In the genomic region with DNA sequence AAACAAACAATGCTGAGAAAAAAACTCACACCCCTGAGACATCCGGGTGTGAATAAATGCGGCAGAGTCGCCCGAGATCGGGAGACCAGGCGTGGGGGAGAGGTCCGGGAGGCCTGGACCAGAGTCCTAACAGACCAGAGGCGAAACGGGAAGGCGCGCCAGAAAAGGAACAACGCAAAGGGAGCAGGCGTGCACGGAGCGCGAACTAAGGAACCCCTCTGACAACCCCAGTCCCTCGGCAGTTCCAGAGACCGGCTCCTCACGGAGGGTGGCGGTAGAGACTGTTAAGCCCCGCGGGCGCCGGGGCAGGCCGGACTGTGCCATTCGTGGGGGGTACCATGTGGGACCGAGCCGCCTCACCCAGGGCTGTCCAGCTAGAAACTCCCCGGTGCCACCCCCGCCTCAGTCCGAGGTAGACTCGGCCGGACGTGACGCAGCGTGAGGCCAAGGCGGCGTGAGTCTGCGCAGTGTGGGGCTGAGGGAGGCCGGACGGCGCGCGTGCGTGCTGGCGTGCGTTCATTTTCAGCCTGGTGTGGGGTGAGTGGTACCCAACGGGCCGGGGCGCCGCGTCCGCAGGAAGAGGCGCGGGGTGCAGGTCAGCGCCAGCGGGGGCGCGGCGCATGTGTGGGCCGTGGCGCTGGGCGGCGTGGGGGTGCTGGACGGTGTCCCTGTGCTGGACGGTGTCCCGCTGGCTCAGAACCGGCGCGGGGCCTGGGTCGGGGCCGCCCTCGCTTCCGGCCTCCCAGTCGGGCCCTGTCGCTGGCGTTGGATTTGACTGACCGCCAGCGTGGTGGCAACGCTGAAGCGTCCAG, we compare ENCODE assay signal across 8 cellular contexts. TPM values are rescaled to one million over a fixed set of nuclear protein-coding genes. Genes with fewer than 3 reads are reported as not detected.
DNase-seq lines count a peak whose midpoint lies in the region; FAIRE-seq and TF ChIP-seq lines count a peak whose summit lies in the region.

Gene PARK7 (plus strand): TSS at position 513 of the 812 bp plus-strand sequence. CDS start 1,075 bp downstream, outside the sequence.

- no peaks in the 10 kb centered on the region for H3K9me3 ChIP-seq in H9 (ENCODE audit: control insufficient read depth, low read depth, low read length)

- peaks cover 29 to 46% (median 36%) of the 10 kb centered on the region in 3 experiments for H3K36me3 Mint-ChIP-seq in H9 (ENCODE audit: insufficient read depth in 1 of 3, low read depth in 3 of 3)
- H3K36me3 Mint-ChIP-seq in nephron (ENCODE audit: low read depth), result peaks cover 29% of the 10 kb centered on the region
- H3K36me3 Mint-ChIP-seq in stimulated activated naive CD8-positive, alpha-beta T cell treated with anti-CD3 and anti-CD28 coated beads, Interleukin-15, Interleukin-2, amounts not matched to agents 100 ng/mL and 50 ng/mL, for 24 hours (ENCODE audit: low read depth), result peaks cover 60% of the 10 kb centered on the region

- H2AFZ ChIP-seq in H9 (ENCODE audit: low read length), result peak within 1 kb of the TSS; percentile 46

- H3K27ac ChIP-seq in H9 (ENCODE audit: insufficient read length, low read depth, low read length), result no peak within 1 kb of the TSS

- peak; percentile 88 for FAIRE-seq in G401.6 (lab: Jason Lieb, UNC)

- H3K27ac Mint-ChIP-seq in H9 (peak within 1 kb of the TSS; percentile 95 to 96 (median 96)), nephron (peak within 1 kb of the TSS; percentile 90 to 99 (median 97))
- peak within 1 kb of the TSS; percentile 98 for H3K27ac Mint-ChIP-seq in stimulated activated naive CD8-positive, alpha-beta T cell treated with anti-CD3 and anti-CD28 coated beads, Interleukin-15, Interleukin-2, amounts not matched to agents 100 ng/mL and 50 ng/mL, for 24 hours

- no peak within 1 kb of the TSS for H2BK15ac ChIP-seq in H9 (ENCODE audit: low read depth, low read length)

- H4K8ac ChIP-seq in H9 (replicated peaks; ENCODE audit: insufficient read length, low read depth, low read length), result no peak within 1 kb of the TSS

- H3T11ph ChIP-seq in H9 (ENCODE audit: low read length), result no peak within 1 kb of the TSS

- H3K14ac ChIP-seq in H9 (ENCODE audit: insufficient read depth, low read length), result peak within 1 kb of the TSS; percentile 94; the same call in 1 of the 2 replicates

- H2BK5ac ChIP-seq in H9 (ENCODE audit: insufficient read length, low read length), result no peak within 1 kb of the TSS

- H3K27me3 ChIP-seq in H9 (ENCODE audit: insufficient read depth, low read length), result no peaks in the 10 kb centered on the region

- no peak within 1 kb of the TSS for H3K23ac ChIP-seq in H9 (ENCODE audit: insufficient read length, low read depth, low read length)

- H3K4me1 Mint-ChIP-seq in H9 (peaks cover 15 to 20% of the 10 kb centered on the region in 2 experiments), nephron (peaks cover 12% of the 10 kb centered on the region)
- peaks cover 79% of the 10 kb centered on the region for H3K4me1 Mint-ChIP-seq in stimulated activated naive CD8-positive, alpha-beta T cell treated with anti-CD3 and anti-CD28 coated beads, Interleukin-15, Interleukin-2, amounts not matched to agents 100 ng/mL and 50 ng/mL, for 24 hours (ENCODE audit: low read depth)

- peak within 1 kb of the TSS; percentile 96 for H3K4me3 ChIP-seq in fibroblast of pulmonary artery (replicated peaks; ENCODE audit: low read depth, low read length)

- peaks cover 2% of the 10 kb centered on the region for H3K23me2 ChIP-seq in H9 (ENCODE audit: insufficient read length, low read depth, low read length, poor library complexity, severe bottlenecking)

- H3K4me2 ChIP-seq in H9 (ENCODE audit: insufficient read depth, insufficient read length, low read length), result peak within 1 kb of the TSS; percentile 96

- H3K56ac ChIP-seq in H9 (ENCODE audit: insufficient read length, low read depth, low read length), result no peak within 1 kb of the TSS

- H3K27me3 Mint-ChIP-seq in H9 (ENCODE audit: low read depth), result no peaks in the 10 kb centered on the region; the same call in 1 of the 2 replicates
- H3K27me3 Mint-ChIP-seq in nephron (ENCODE audit: low read depth), result no peaks in the 10 kb centered on the region
- H3K27me3 Mint-ChIP-seq in stimulated activated naive CD8-positive, alpha-beta T cell treated with anti-CD3 and anti-CD28 coated beads, Interleukin-15, Interleukin-2, amounts not matched to agents 100 ng/mL and 50 ng/mL, for 24 hours, result no peaks in the 10 kb centered on the region

- H3K79me2 ChIP-seq in H9 (ENCODE audit: insufficient read depth, low read length), result peaks cover 3% of the 10 kb centered on the region; the same call in 1 of the 2 replicates

- H3K4me3 Mint-ChIP-seq in H9 (peak within 1 kb of the TSS; percentile 97), nephron (peak within 1 kb of the TSS; percentile 98 to 100 (median 99))
- H3K4me3 Mint-ChIP-seq in stimulated activated naive CD8-positive, alpha-beta T cell treated with anti-CD3 and anti-CD28 coated beads, Interleukin-15, Interleukin-2, amounts not matched to agents 100 ng/mL and 50 ng/mL, for 24 hours, result peak within 1 kb of the TSS; percentile 99

- H3K4me1 ChIP-seq in H9 (ENCODE audit: insufficient read depth, low read length), result no peaks in the 10 kb centered on the region

- DNase-seq in H9 (peak; percentile 99), M059J (ENCODE audit: low read depth) (peak; percentile 99), SHP77 (lab: John Stamatoyannopoulos, UW) (peak; percentile 96 to 97), fibroblast of pulmonary artery (ENCODE audit: low read depth) (peak; percentile 99)
- DNase-seq in activated effector memory CD4-positive, alpha-beta T cell treated with Interleukin-2 at 50 U/mL for 16 hours, result peak; percentile 100

- no CpG with 5 or more reads among the region's 81 CpGs for WGBS in H9 (ENCODE audit: extremely low coverage, insufficient read length, low lambda C conversion rate)

- no peak within 1 kb of the TSS for H4K5ac ChIP-seq in H9 (ENCODE audit: insufficient read length, low read depth, low read length)

- H3K79me1 ChIP-seq in H9 (ENCODE audit: insufficient read depth, low read depth, low read length, poor library complexity, severe bottlenecking), result peaks cover 2% of the 10 kb centered on the region

- no peak within 1 kb of the TSS for H3K4ac ChIP-seq in H9 (ENCODE audit: low read depth, low read length)

- H2AK5ac ChIP-seq in H9 (ENCODE audit: insufficient read length, low read length), result no peak within 1 kb of the TSS

- no peak within 1 kb of the TSS for H2BK12ac ChIP-seq in H9 (ENCODE audit: insufficient read length, low read depth, low read length)

- H2BK20ac ChIP-seq in H9 (ENCODE audit: low read depth, low read length, poor library complexity, severe bottlenecking), result no peak within 1 kb of the TSS

- H4K91ac ChIP-seq in H9 (ENCODE audit: insufficient read length, low read depth, low read length), result no peak within 1 kb of the TSS

- no peak within 1 kb of the TSS for H2BK120ac ChIP-seq in H9 (ENCODE audit: low read depth, low read length, poor library complexity, severe bottlenecking)

- H3K9ac ChIP-seq in H9 (ENCODE audit: extremely low read depth, insufficient read length, low read length), result peak within 1 kb of the TSS; percentile 89

- H4K20me1 ChIP-seq in H9 (ENCODE audit: control insufficient read depth, insufficient read depth, insufficient read length), result no peaks in the 10 kb centered on the region

- TF ChIP-seq CTCF in H9 (conservative IDR thresholded peaks at IDR 0.05), result peak; percentile 47; the same call in 2 of the 3 replicates
- TF ChIP-seq CTCF in fibroblast of pulmonary artery (IDR thresholded peaks at IDR 0.05; ENCODE audit: low read length, missing control alignments), result peak; percentile 55
- peak; percentile 37 to 52 (median 41) for TF ChIP-seq CTCF in nephron (IDR thresholded peaks at IDR 0.05; ENCODE audit: unreplicated experiment in 3 of 3)

- H3K18ac ChIP-seq in H9 (ENCODE audit: insufficient read length, low read depth, low read length), result no peak within 1 kb of the TSS

- H3K9me3 Mint-ChIP-seq in H9 (no peaks in the 10 kb centered on the region), nephron (no peaks in the 10 kb centered on the region)
- H3K9me3 Mint-ChIP-seq in stimulated activated naive CD8-positive, alpha-beta T cell treated with anti-CD3 and anti-CD28 coated beads, Interleukin-15, Interleukin-2, amounts not matched to agents 100 ng/mL and 50 ng/mL, for 24 hours, result no peaks in the 10 kb centered on the region

RNA-seq across cellular contexts. Expression of gene PARK7, which starts in this region (rescaled TPM):
- total RNA-seq in H9 (2021), result 370 and 379 TPM in 2 replicates
- total RNA-seq in M059J (2014; rRNA removed; shearing (Covaris generic)), result 231 and 297 TPM in 2 replicates
